ENCODE assay signal across 26 cellular contexts in genomic region chr13:21619633-21620220, GRCh38. TPM values are rescaled to one million over a fixed set of nuclear protein-coding genes. Genes with fewer than 3 reads are reported as not detected.
A peak's percentile ranks its signal among the peaks of the same experiment; 100 is the strongest.
DNase-seq lines count a peak whose midpoint lies in the region; ATAC-seq, FAIRE-seq and TF ChIP-seq lines count a peak whose summit lies in the region.
"Had no signal": no experiment of that assay in that cellular context is flagged by ENCODE, and none has a peak within 500 bp of the region (broad histone marks: within the 10 kb centered on the region; RNA-seq: fewer than 3 reads in every experiment).

No MANE protein-coding gene starts in this region.

- FAIRE-seq in A549 (lab: Jason Lieb, UNC) (no peak), GM12891 (lab: Jason Lieb, UNC) (no peak)
- FAIRE-seq: GM12892 had no signal

- no peak overlapping the region for H3K56ac ChIP-seq in IMR-90 (ENCODE audit: extremely low read depth, insufficient read depth, low read length)

- H3K27me3 ChIP-seq in IMR-90 (ENCODE audit: control insufficient read depth, insufficient read depth, low read length) = peaks cover 16% of the 10 kb centered on the region
- H3K27me3 ChIP-seq: MG63, SJCRH30 had no signal

- no peak overlapping the region for H2AK9ac ChIP-seq in IMR-90 (replicated peaks; ENCODE audit: low read depth, low read length, poor library complexity)

- no peak for DNase-seq in A549 (ENCODE audit: low read depth in 1 of 2, low spot score in 1 of 2)
- DNase-seq in IMR-90 = peak; percentile 17
- peak; percentile 17 for DNase-seq in fibroblast of gingiva (ENCODE audit: low read depth)
- DNase-seq in retinal pigment epithelial cell (ENCODE audit: low read depth) = peak; percentile 40
- no peak for DNase-seq in NK-92 treated with Interleukin-12 subunit alpha and Interleukin-12 subunit beta, amount 100 ng/mL, for 24 hours (lab: John Stamatoyannopoulos, UW)
- no peak for DNase-seq in GM12891 (ENCODE audit: insufficient read length, low spot score)
- DNase-seq: 8988T, Calu3, DMS79 treated with DMSO at 0.1 percent for 48 hours, GF-D8, GM23248, KBM-7, MG63, NCI-H2029, NCI-H446, NCI-H524 treated with DMSO at 0.1 percent for 48 hours, NCI-H774, PC-3, SJCRH30 had no signal

- no peak overlapping the region for H4K5ac ChIP-seq in IMR-90 (ENCODE audit: low read depth, low read length)

- 34% methylated on average over 3 of the region's 3 CpGs for WGBS in A549 (ENCODE audit: missing lambda C conversion rate)
- no CpG with 5 or more reads among the region's 3 CpGs for WGBS in IMR-90 (ENCODE audit: extremely low coverage in 2 of 2, insufficient read length in 1 of 2), 2 experiments

- no peaks in the 10 kb centered on the region for H3K79me1 ChIP-seq in IMR-90 (ENCODE audit: low read depth in 1 of 2, low read length in 2 of 2)

- H3K18ac ChIP-seq in IMR-90 (ENCODE audit: low read depth, low read length) = no peak overlapping the region

- no peak overlapping the region for H2BK120ac ChIP-seq in IMR-90 (ENCODE audit: low read depth, low read length)

- no peak overlapping the region for H3K9ac ChIP-seq in IMR-90 (ENCODE audit: low read depth, low read length)
- H3K9ac ChIP-seq: GM23248 had no signal

- POLR2A ChIA-PET in A549 (lab: Yijun Ruan, JAX) = no interaction called here
- POLR2A ChIA-PET in IMR-90 (lab: Charles Lee; ENCODE audit: unreplicated experiment) = interaction anchor here (0.6 kb wide), 1 partner anchor 9 kb away, joined by 3 read pairs; no protein-coding TSS in a partner anchor

- H3K4ac ChIP-seq in IMR-90 (ENCODE audit: low read depth, low read length) = no peak overlapping the region

- no peak for TF ChIP-seq EP300 in A549 (IDR thresholded peaks at IDR 0.05)

- H2AFZ ChIP-seq in IMR-90 (replicated peaks; ENCODE audit: low read length, poor library complexity) = peak overlapping the region; percentile 44
- H2AFZ ChIP-seq: GM23248 had no signal

- dilution Hi-C loops in IMR-90 (cut with HindIII; ENCODE audit: low sequenced_read_pairs, unreplicated experiment) = no loop called here

- no peaks in the 10 kb centered on the region for H3K36me3 ChIP-seq in IMR-90 (ENCODE audit: control insufficient read depth, insufficient read depth, low read length)
- H3K36me3 ChIP-seq: MG63, SJCRH30 had no signal

- no peak overlapping the region for H4K8ac ChIP-seq in IMR-90 (ENCODE audit: low read depth in 2 of 2, low read length in 2 of 2)

- in situ Hi-C loops in IMR-90 (cut with MboI; ENCODE audit: low sequenced_read_pairs) = loop anchor here (5.0 kb wide), 1 partner anchor 663 kb away; no protein-coding TSS in a partner anchor

- ATAC-seq in A549 (no peak), IMR-90 (ENCODE audit: low read depth) (peak; percentile 42), HG03460 (IDR thresholded peaks at IDR 0.05; ENCODE audit: unreplicated experiment) (no peak)
- ATAC-seq: HCT116, PC-3, Right ventricle myocardium inferior, SK-N-SH treated with all-trans-retinoic acid at 6 μM for 48 hours had no signal

- no peaks in the 10 kb centered on the region for H4K20me1 ChIP-seq in IMR-90 (ENCODE audit: insufficient read depth, low read length)

- no peak overlapping the region for H3K27ac ChIP-seq in A549
- H3K27ac ChIP-seq in IMR-90 (ENCODE audit: insufficient read depth, low read length) = no peak overlapping the region
- H3K27ac ChIP-seq: GM23248, SJCRH30 had no signal

- H2AK5ac ChIP-seq in IMR-90 (ENCODE audit: low read depth, low read length) = no peak overlapping the region

- no peak overlapping the region for H3K14ac ChIP-seq in IMR-90 (replicated peaks; ENCODE audit: low read depth, low read length)

- H2BK20ac ChIP-seq in IMR-90 (ENCODE audit: low read depth, low read length) = no peak overlapping the region

- no peaks in the 10 kb centered on the region for H3K9me1 ChIP-seq in IMR-90 (ENCODE audit: insufficient read depth, low read length)

- H3K4me2 ChIP-seq in A549 (no peak overlapping the region), IMR-90 (ENCODE audit: low read depth, low read length) (no peak overlapping the region)

- CTCF ChIA-PET in A549 (lab: Yijun Ruan, JAX) (no interaction called here), IMR-90 (lab: Yijun Ruan, JAX) (interaction anchor here (1.1 kb wide), 1 partner anchor 18 kb away, joined by 3 read pairs; no protein-coding TSS in a partner anchor)

- no peak for TF ChIP-seq CTCF in A549 (IDR thresholded peaks at IDR 0.05)
- TF ChIP-seq CTCF in IMR-90 (conservative IDR thresholded peaks at IDR 0.05; ENCODE audit: low read depth, low read length) = no peak
- no peak for TF ChIP-seq CTCF in retinal pigment epithelial cell (conservative IDR thresholded peaks at IDR 0.05; ENCODE audit: low read depth, low read length)

- H3K4me1 ChIP-seq in A549 (0 out of 3 replicates have a peak, but pooled peaks cover 5% of the 10 kb centered on the region), IMR-90 (ENCODE audit: control insufficient read depth, insufficient read depth, low read length) (peaks cover 3% of the 10 kb centered on the region)

- TF ChIP-seq RAD21 in A549 (conservative IDR thresholded peaks at IDR 0.05 in 1 of 2, IDR thresholded peaks at IDR 0.05 in 1 of 2) = no peak
- TF ChIP-seq RAD21 in IMR-90 (IDR thresholded peaks at IDR 0.05; ENCODE audit: low read length) = no peak

- no peak overlapping the region for H2BK15ac ChIP-seq in IMR-90 (ENCODE audit: low read depth, low read length)

- TF ChIP-seq POLR2A in A549 (IDR thresholded peaks at IDR 0.05; ENCODE audit: low read length) = no peak
- no peak for TF ChIP-seq POLR2A in IMR-90 (IDR thresholded peaks at IDR 0.05; ENCODE audit: low read depth, low read length)
- TF ChIP-seq POLR2A in GM12891 (IDR thresholded peaks at IDR 0.05; ENCODE audit: low read depth, low read length) = no peak

- H3K9me3 ChIP-seq in A549 (no peaks in the 10 kb centered on the region), IMR-90 (ENCODE audit: control insufficient read depth, insufficient read depth, low read length) (no peaks in the 10 kb centered on the region)
- H3K9me3 ChIP-seq: MG63, SJCRH30 had no signal

- no peak overlapping the region for H2BK5ac ChIP-seq in IMR-90 (ENCODE audit: low read depth, low read length, poor library complexity, severe bottlenecking)

- no peak overlapping the region for H3K23ac ChIP-seq in IMR-90 (ENCODE audit: low read depth, low read length)

- intact Hi-C loops in IMR-90 (cut with micrococcal nuclease) = no loop called here

- no peak overlapping the region for H4K91ac ChIP-seq in IMR-90 (ENCODE audit: insufficient read depth, low read depth, low read length)

- BruUV-seq in IMR-90 (replicated peaks; lab: Mats Ljungman, UMichigan) = no TSS peak

- no peak overlapping the region for H3K4me3 ChIP-seq in A549
- H3K4me3 ChIP-seq in IMR-90 (ENCODE audit: insufficient read depth, low read depth, low read length) = no peak overlapping the region
- no peak overlapping the region for H3K4me3 ChIP-seq in retinal pigment epithelial cell (ENCODE audit: low read length)
- H3K4me3 ChIP-seq: GM23248, MG63, SJCRH30 had no signal

TF ChIP-seq in A549, 52 proteins besides CTCF, POLR2A, EP300 and RAD21:
- TF ChIP-seq ZSCAN20 (CRISPR knock-in tag; IDR thresholded peaks at IDR 0.05) = no peak
- peak; percentile 35 for TF ChIP-seq MAFK (IDR thresholded peaks at IDR 0.05; ENCODE audit: partially characterized antibody)

TF ChIP-seq in IMR-90, 13 proteins besides CTCF, POLR2A, EP300 and RAD21 (continues in another document):
- TF ChIP-seq SMC3 (IDR thresholded peaks at IDR 0.05; ENCODE audit: low read depth, low read length) (no peak), ELK1 (IDR thresholded peaks at IDR 0.05; ENCODE audit: borderline replicate concordance, low read depth, low read length) (no peak)

TF ChIP-seq in GM12891, 5 proteins besides CTCF, POLR2A, EP300 and RAD21:
- TF ChIP-seq SPI1 (IDR thresholded peaks at IDR 0.05; ENCODE audit: low read depth, low read length) (no peak), POLR2AphosphoS5 (IDR thresholded peaks at IDR 0.05; ENCODE audit: low read depth, low read length) (no peak), POU2F2 (IDR thresholded peaks at IDR 0.05; ENCODE audit: low read depth, low read length) (no peak), PAX5 (IDR thresholded peaks at IDR 0.05; ENCODE audit: insufficient read depth, low read length, severe bottlenecking) (no peak), TAF1 (IDR thresholded peaks at IDR 0.05; ENCODE audit: low read depth, low read length) (no peak)
TF ChIP-seq in GM12891: peak in this region for 0.

RNA-seq across cellular contexts. Expression of gene MICU2, which starts 15.8 kb away (rescaled TPM):
- polyA plus RNA-seq in A549 (2011; rRNA removed) (31.3 and 42.6 TPM in 2 replicates), A549 (2017; fragmentation: RNase III; extraction: RNeasy Plus Mini Kit Qiagen cat#74134 plus additional on column Dnase treatment) (24.7 to 28.9 TPM (median 26.2 TPM) in 3 replicates), IMR-90 (2012; rRNA removed) (23.0 and 25.0 TPM in 2 replicates)
- 23.9 and 30.4 TPM in 2 replicates for polyA plus RNA-seq in A549 (2012; cell fraction: cytosol; rRNA removed)
- 38.9 and 40.0 TPM in 2 replicates for polyA plus RNA-seq in A549 (2012; cell fraction: nucleus; rRNA removed)
- polyA minus RNA-seq in A549 (2011; rRNA and poly(A)+ RNA removed) = 8.6 and 9.9 TPM in 2 replicates
- total RNA-seq in IMR-90 (2012; rRNA removed) = 14.9 and 29.2 TPM in 2 replicates
- 19.2 and 36.9 TPM in 2 replicates for polyA plus RNA-seq in IMR-90 (2012; cell fraction: cytosol; rRNA removed)
- polyA plus RNA-seq in IMR-90 (2012; cell fraction: nucleus; rRNA removed; ENCODE audit: low replicate concordance) = 33.4 and 42.3 TPM in 2 replicates
- 21.0 TPM for polyA plus RNA-seq in GM12891 (2012; ENCODE audit: low read depth, missing spikeins)

RNA-seq across cellular contexts. Expression of gene FGF9, which starts 51.1 kb away (rescaled TPM):
- polyA plus RNA-seq in A549 (2011; rRNA removed) = not detected in 2 replicates
- polyA plus RNA-seq in A549 (2012; cell fraction: cytosol; rRNA removed) = not detected in 2 replicates
- polyA plus RNA-seq in A549 (2012; cell fraction: nucleus; rRNA removed) = not detected in 2 replicates
- not detected in 3 replicates for polyA plus RNA-seq in A549 (2017; fragmentation: RNase III; extraction: RNeasy Plus Mini Kit Qiagen cat#74134 plus additional on column Dnase treatment)
- not detected in 2 replicates for polyA minus RNA-seq in A549 (2011; rRNA and poly(A)+ RNA removed)
- under 0.01 TPM in 2 replicates for total RNA-seq in IMR-90 (2012; rRNA removed)
- 0.03 and 0.05 TPM in 2 replicates for polyA plus RNA-seq in IMR-90 (2012; rRNA removed)
- 0.01 TPM in 1 of 2 replicates, not detected in the other for polyA plus RNA-seq in IMR-90 (2012; cell fraction: cytosol; rRNA removed)
- 0.07 and 0.39 TPM in 2 replicates for polyA plus RNA-seq in IMR-90 (2012; cell fraction: nucleus; rRNA removed; ENCODE audit: low replicate concordance)
- not detected for polyA plus RNA-seq in GM12891 (2012; ENCODE audit: low read depth, missing spikeins)
- total RNA-seq: Calu3, PC-3, RPMI7951 had no signal
- polyA plus RNA-seq: BJ had no signal

Comparison
In these comparisons a context has a peak if more than half of its experiments do, and no peak if none do; other contexts are left out.
1. DNase-seq: peak in IMR-90 (single experiment), fibroblast of gingiva (single experiment) and retinal pigment epithelial cell (single experiment); none in A549 (0 of 2), NK-92 treated with Interleukin-12 subunit alpha and Interleukin-12 subunit beta, amount 100 ng/mL, for 24 hours (single experiment) and GM12891 (single experiment).